In genomic region chr14:75884198-75884611, GRCh38 we compare ENCODE assay signal across 9 cellular contexts.
A peak's percentile ranks its signal among the peaks of the same experiment; 100 is the strongest.
DNase-seq lines count a peak whose midpoint lies in the region; FAIRE-seq and TF ChIP-seq lines count a peak whose summit lies in the region.
"Had no signal": no experiment of that assay in that cellular context is flagged by ENCODE, and none has a peak within 500 bp of the region (broad histone marks: within the 10 kb centered on the region; RNA-seq: fewer than 3 reads in every experiment).

No MANE protein-coding gene starts in this region.

- H3K4me2 ChIP-seq in astrocyte (ENCODE audit: low read length) = peak overlapping the region; percentile 57
- H3K4me2 ChIP-seq in keratinocyte (ENCODE audit: control insufficient read depth, extremely low read depth, insufficient read depth, low read depth, low read length) = no peak overlapping the region

- H3K9me3 ChIP-seq in AG04450 (ENCODE audit: control insufficient read depth, insufficient read depth, low read length) (no peaks in the 10 kb centered on the region), astrocyte (ENCODE audit: insufficient read depth, low read depth, low read length) (no peaks in the 10 kb centered on the region), keratinocyte (ENCODE audit: control insufficient read depth, low read depth, low read length) (no peaks in the 10 kb centered on the region)
- H3K9me3 ChIP-seq: gastroesophageal sphincter had no signal

- no peaks in the 10 kb centered on the region for H3K79me2 ChIP-seq in astrocyte (ENCODE audit: insufficient read depth, low read length)
- no peaks in the 10 kb centered on the region for H3K79me2 ChIP-seq in keratinocyte (ENCODE audit: control insufficient read depth, insufficient read depth, low read length)

- H3K36me3 Mint-ChIP-seq in astrocyte (ENCODE audit: low read depth, unreplicated experiment) = peaks cover 4% of the 10 kb centered on the region

- H3K9me3 Mint-ChIP-seq in astrocyte (ENCODE audit: unreplicated experiment) = no peaks in the 10 kb centered on the region

- H3K4me3 ChIP-seq in AG04450 (ENCODE audit: low read depth, low read length) = no peak overlapping the region
- no peak overlapping the region for H3K4me3 ChIP-seq in astrocyte (ENCODE audit: insufficient read depth, low read depth, low read length)
- no peak overlapping the region for H3K4me3 ChIP-seq in keratinocyte (ENCODE audit: control insufficient read depth in 2 of 3, extremely low read depth in 1 of 3, insufficient read depth in 2 of 3, low read depth in 1 of 3, low read length in 3 of 3)
- H3K4me3 ChIP-seq: gastroesophageal sphincter had no signal

- H3K27me3 ChIP-seq in AG04450 (ENCODE audit: control insufficient read depth, insufficient read depth, low read length) (no peaks in the 10 kb centered on the region), astrocyte (ENCODE audit: insufficient read depth, low read length) (no peaks in the 10 kb centered on the region), keratinocyte (ENCODE audit: control insufficient read depth, extremely low read depth, insufficient read depth, low read length) (no peaks in the 10 kb centered on the region)
- H3K27me3 ChIP-seq: gastroesophageal sphincter had no signal

- H3K27ac Mint-ChIP-seq in astrocyte (ENCODE audit: unreplicated experiment) = peak overlapping the region; percentile 88

- no peaks in the 10 kb centered on the region for H3K27me3 Mint-ChIP-seq in astrocyte (ENCODE audit: low read depth, unreplicated experiment)

- peaks cover 49% of the 10 kb centered on the region for H3K4me1 Mint-ChIP-seq in astrocyte (ENCODE audit: low read depth, unreplicated experiment)

- H3K36me3 ChIP-seq in astrocyte (ENCODE audit: insufficient read depth, low read length) (no peaks in the 10 kb centered on the region), keratinocyte (ENCODE audit: control insufficient read depth in 2 of 2, extremely low read depth in 1 of 2, insufficient read depth in 2 of 2, low read length in 2 of 2) (no peaks in the 10 kb centered on the region)

- POLR2A ChIA-PET in AG04450 (lab: Yijun Ruan, JAX) = interaction anchor here (0.5 to 0.6 kb wide), 2 partner anchors 51 to 1155 kb away, joined by 3 to 6 read pairs; no protein-coding TSS in a partner anchor

- no peaks in the 10 kb centered on the region for H4K20me1 ChIP-seq in astrocyte (ENCODE audit: insufficient read depth, low read length)
- H4K20me1 ChIP-seq in keratinocyte (ENCODE audit: control insufficient read depth, extremely low read depth, insufficient read depth, low read length) = no peaks in the 10 kb centered on the region

- no peak overlapping the region for H3K4me3 Mint-ChIP-seq in astrocyte (ENCODE audit: unreplicated experiment)

- CTCF ChIA-PET in AG04450 (lab: Charles Lee) = interaction anchor here (0.5 to 6.3 kb wide), 10 partner anchors 10 to 175 kb away, joined by 3 to 45 read pairs (median 5); partner anchors contain the start of gene TGFB3

- dilution Hi-C loops in keratinocyte (cut with MboI; ENCODE audit: extremely low pct_ligation_motif_present, low sequenced_read_pairs) = no loop called here

- H3K27ac ChIP-seq in AG04450 (ENCODE audit: low read depth, low read length) (no peak overlapping the region), astrocyte (ENCODE audit: low read depth, low read length) (peak overlapping the region; percentile 71), keratinocyte (ENCODE audit: control insufficient read depth, insufficient read depth, low read length) (no peak overlapping the region)
- H3K27ac ChIP-seq: gastroesophageal sphincter had no signal

- H3K9ac ChIP-seq in astrocyte (ENCODE audit: low read length) (peak overlapping the region; percentile 49), keratinocyte (ENCODE audit: control insufficient read depth, extremely low read depth, insufficient read depth, low read length) (no peak overlapping the region)

- H2AFZ ChIP-seq in astrocyte (ENCODE audit: low read depth, low read length) (peak overlapping the region; percentile 39), keratinocyte (ENCODE audit: control insufficient read depth, low read length) (no peak overlapping the region)

- no peaks in the 10 kb centered on the region for H3K9me1 ChIP-seq in keratinocyte (ENCODE audit: control insufficient read depth, extremely low read depth, insufficient read depth, low read length)

- H3K4me1 ChIP-seq in astrocyte (ENCODE audit: insufficient read depth, low read length) (peaks cover 27% of the 10 kb centered on the region), keratinocyte (ENCODE audit: control insufficient read depth, extremely low read depth, insufficient read depth, low read length) (peaks cover 8% of the 10 kb centered on the region)

- FAIRE-seq in astrocyte (lab: Jason Lieb, UNC) = no peak
- FAIRE-seq in keratinocyte (lab: Jason Lieb, UNC) = no peak

- TF ChIP-seq CTCF in AG04450 (IDR thresholded peaks at IDR 0.05; ENCODE audit: low read depth, low read length) (peak; percentile 40), astrocyte (IDR thresholded peaks at IDR 0.05; ENCODE audit: insufficient read depth, low read depth, low read length) (peak; percentile 31), keratinocyte (optimal IDR thresholded peaks at IDR 0.05 in 1 of 3, IDR thresholded peaks at IDR 0.05 in 1 of 3, conservative IDR thresholded peaks at IDR 0.05 in 1 of 3; ENCODE audit: extremely low read depth in 1 of 3, insufficient read depth in 2 of 3, low read length in 3 of 3) (peak in 2 of 3 experiments; percentile 28 to 31)

- DNase-seq in AG04450 (ENCODE audit: low read depth, low spot score) = peak; percentile 60
- peak; percentile 84 for DNase-seq in HCEC 1CT
- peak; percentile 91 for DNase-seq in astrocyte (ENCODE audit: low read depth)
- no peak for DNase-seq in keratinocyte (ENCODE audit: low read depth, low spot score)
- DNase-seq in activated CD4-positive, alpha-beta T cell treated with anti-CD3 and anti-CD28 coated beads for 48 hours = no peak
- DNase-seq in activated naive CD4-positive, alpha-beta T cell treated with Interleukin-2 at 50 U/mL for 16 hours = no peak
- no peak for DNase-seq in NCI-H2171 treated with DMSO at 0.1 percent for 48 hours (lab: John Stamatoyannopoulos, UW)
- DNase-seq in ureter (ENCODE audit: low spot score) = no peak

Comparison
In these comparisons a context has a peak if more than half of its experiments do, and no peak if none do; other contexts are left out.
1. DNase-seq: peak in AG04450 (single experiment), HCEC 1CT (single experiment) and astrocyte (single experiment); none in keratinocyte (single experiment), activated CD4-positive, alpha-beta T cell treated with anti-CD3 and anti-CD28 coated beads for 48 hours (single experiment), activated naive CD4-positive, alpha-beta T cell treated with Interleukin-2 at 50 U/mL for 16 hours (single experiment), NCI-H2171 treated with DMSO at 0.1 percent for 48 hours (single experiment) and ureter (single experiment).
2. Peak in every context shown above with its lines, with median percentiles within 50 percentile points of each other: CTCF ChIP-seq.